Comparison of ENCODE assay signal across 1 cellular context in genomic region chr1:12617901-12618660, GRCh38.
TF ChIP-seq lines count a peak whose summit lies in the region.

DHRS3 (minus strand) TSS chr1:12618210; CDS start chr1:12617348, 862 bp downstream.

TF ChIP-seq in HepG2, 621 proteins besides CTCF, POLR2A, EP300 and RAD21 (continued from another document and continues in another):
- TF ChIP-seq ZNF746 (CRISPR knock-in tag; IDR thresholded peaks at IDR 0.05) (no peak), ATAD3A (CRISPR knock-in tag; IDR thresholded peaks at IDR 0.05) (no peak), GMEB1 (CRISPR knock-in tag; IDR thresholded peaks at IDR 0.05; ENCODE audit: borderline replicate concordance) (no peak; the same call in 1 of the 2 replicates), PRPF4 (IDR thresholded peaks at IDR 0.05; ENCODE audit: low read depth, low read length, poor library complexity, severe bottlenecking) (no peak), PLSCR1 (CRISPR knock-in tag; IDR thresholded peaks at IDR 0.05; ENCODE audit: borderline replicate concordance) (no peak), ZNF580 (CRISPR knock-in tag; IDR thresholded peaks at IDR 0.05; ENCODE audit: borderline replicate concordance, low read depth) (no peak), CBX2 (IDR thresholded peaks at IDR 0.05; ENCODE audit: low read depth, low read length) (no peak), CBX2 (CRISPR knock-in tag; IDR thresholded peaks at IDR 0.05; ENCODE audit: low read depth) (no peak), ZNF646 (CRISPR knock-in tag; IDR thresholded peaks at IDR 0.05) (no peak), ZNF414 (CRISPR knock-in tag; IDR thresholded peaks at IDR 0.05) (no peak), ZNF639 (CRISPR knock-in tag; conservative IDR thresholded peaks at IDR 0.05) (no peak), RXRB (CRISPR knock-in tag; IDR thresholded peaks at IDR 0.05; ENCODE audit: borderline replicate concordance) (peak; percentile 26; the same call in 1 of the 2 replicates), ZFYVE20 (CRISPR knock-in tag; IDR thresholded peaks at IDR 0.05; ENCODE audit: borderline replicate concordance, low read depth) (no peak), CREB3 (CRISPR knock-in tag; IDR thresholded peaks at IDR 0.05) (no peak), MLX (CRISPR knock-in tag; IDR thresholded peaks at IDR 0.05) (no peak), MBD4 (IDR thresholded peaks at IDR 0.05; ENCODE audit: borderline replicate concordance, low read length) (no peak), IRF1 (CRISPR knock-in tag; IDR thresholded peaks at IDR 0.05; ENCODE audit: low read depth) (0 out of 2 replicates have a peak, but pooled peaks have one; percentile 34), ISX (CRISPR knock-in tag; conservative IDR thresholded peaks at IDR 0.05) (0 out of 2 replicates have a peak, but pooled peaks have one; percentile 43), NFKB2 (CRISPR knock-in tag; IDR thresholded peaks at IDR 0.05; ENCODE audit: borderline replicate concordance) (no peak; the same call in 1 of the 2 replicates), MYNN (CRISPR knock-in tag; IDR thresholded peaks at IDR 0.05; ENCODE audit: low read depth) (no peak), U2AF2 (IDR thresholded peaks at IDR 0.05; ENCODE audit: low read depth, low read length) (no peak; the same call in 1 of the 2 replicates), ZBTB26 (CRISPR knock-in tag; IDR thresholded peaks at IDR 0.05; ENCODE audit: borderline replicate concordance) (no peak), CBX5 (CRISPR knock-in tag; IDR thresholded peaks at IDR 0.05; ENCODE audit: borderline replicate concordance) (no peak), MED1 (CRISPR knock-in tag; IDR thresholded peaks at IDR 0.05) (peak; percentile 78), ZNF772 (CRISPR knock-in tag; IDR thresholded peaks at IDR 0.05) (no peak; the same call in 1 of the 2 replicates), ZXDC (CRISPR knock-in tag; IDR thresholded peaks at IDR 0.05) (no peak), ATF6 (CRISPR knock-in tag; conservative IDR thresholded peaks at IDR 0.05) (no peak), ZNF614 (CRISPR knock-in tag; IDR thresholded peaks at IDR 0.05; ENCODE audit: borderline replicate concordance) (no peak), KAT2B (IDR thresholded peaks at IDR 0.05; ENCODE audit: borderline replicate concordance, low read depth, low read length) (no peak), ATRX (CRISPR knock-in tag; IDR thresholded peaks at IDR 0.05; ENCODE audit: borderline replicate concordance) (no peak), DBP (CRISPR knock-in tag; IDR thresholded peaks at IDR 0.05; ENCODE audit: not compliant biosample characterization) (no peak), ZBTB7A (CRISPR knock-in tag; IDR thresholded peaks at IDR 0.05) (no peak), ZNF703 (CRISPR knock-in tag; IDR thresholded peaks at IDR 0.05; ENCODE audit: borderline replicate concordance) (peak; percentile 94; the same call in 1 of the 2 replicates), ZNF792 (CRISPR knock-in tag; IDR thresholded peaks at IDR 0.05) (no peak), MTF2 (CRISPR knock-in tag; IDR thresholded peaks at IDR 0.05; ENCODE audit: borderline replicate concordance) (no peak), ZNF446 (CRISPR knock-in tag; IDR thresholded peaks at IDR 0.05) (no peak)
